ENCODE assay signal across 1 cellular context in the genomic region with DNA sequence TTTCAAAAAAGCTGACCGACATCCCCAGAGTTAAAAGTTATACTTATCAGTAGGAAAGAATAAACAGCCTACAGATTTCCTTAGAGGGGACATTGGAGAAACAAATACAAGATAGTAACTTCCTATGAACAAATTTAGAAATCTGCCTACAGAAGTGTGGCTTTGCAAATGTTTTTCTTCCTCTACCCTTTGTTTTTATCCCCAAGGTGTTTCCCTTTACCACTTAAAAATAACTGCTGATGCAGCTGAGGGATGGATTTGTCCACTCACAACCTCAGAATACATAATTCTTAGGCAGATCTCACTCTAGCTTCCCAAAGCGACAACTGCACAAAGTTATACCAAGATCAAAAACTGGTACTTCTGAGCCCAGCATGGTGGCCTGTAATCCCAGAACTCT.
TF ChIP-seq lines count a peak whose summit lies in the region.

No MANE protein-coding gene starts in this region.

TF ChIP-seq in endothelial cell of umbilical vein, 7 proteins besides CTCF, POLR2A, EP300 and RAD21:
- TF ChIP-seq JUN (IDR thresholded peaks at IDR 0.05; ENCODE audit: borderline replicate concordance, insufficient read depth, insufficient read length, low read depth) (no peak), MYC (IDR thresholded peaks at IDR 0.05; ENCODE audit: low read depth, low read length) (no peak), FOS (IDR thresholded peaks at IDR 0.05; ENCODE audit: borderline replicate concordance, insufficient read depth, low read length) (no peak), POLR2AphosphoS5 (IDR thresholded peaks at IDR 0.05; ENCODE audit: insufficient read depth, low read depth, low read length) (no peak), EZH2 (IDR thresholded peaks at IDR 0.05; ENCODE audit: borderline replicate concordance, low read depth, low read length, severe bottlenecking) (no peak), GATA2 (IDR thresholded peaks at IDR 0.05; ENCODE audit: insufficient read depth, insufficient read length, low read depth, low read length) (no peak)
- TF ChIP-seq, protein P1, sequence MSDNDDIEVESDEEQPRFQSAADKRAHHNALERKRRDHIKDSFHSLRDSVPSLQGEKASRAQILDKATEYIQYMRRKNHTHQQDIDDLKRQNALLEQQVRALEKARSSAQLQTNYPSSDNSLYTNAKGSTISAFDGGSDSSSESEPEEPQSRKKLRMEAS (IDR thresholded peaks at IDR 0.05; ENCODE audit: insufficient read depth, insufficient read length), result no peak
